ENCODE assay signal across 21 cellular contexts in the genomic region with DNA sequence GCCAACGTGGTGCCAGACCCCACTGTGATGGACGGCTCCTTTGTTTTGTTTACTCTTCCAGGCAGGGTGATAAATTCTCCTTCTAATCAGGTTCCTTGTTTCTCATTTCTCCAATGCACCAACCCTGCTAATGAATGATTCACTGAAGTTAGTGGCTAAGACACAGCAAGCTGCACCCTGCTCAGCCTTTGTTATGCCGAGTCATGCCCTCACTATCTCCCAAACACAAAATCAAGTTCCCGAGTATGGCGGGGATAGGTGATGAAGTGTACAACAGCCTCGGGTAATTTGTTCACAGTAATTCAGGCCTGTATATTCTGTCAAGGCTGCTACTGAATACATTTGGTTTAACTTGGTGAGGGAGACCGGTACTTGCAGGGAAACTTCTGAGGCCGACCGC.
DNase-seq lines count a peak whose midpoint lies in the region; ATAC-seq, FAIRE-seq and TF ChIP-seq lines count a peak whose summit lies in the region.
"Had no signal": no experiment of that assay in that cellular context is flagged by ENCODE, and none has a peak within 500 bp of the region (broad histone marks: within the 10 kb centered on the region; RNA-seq: fewer than 3 reads in every experiment).

No MANE protein-coding gene starts in this region.

- no TSS peak for BruUV-seq in K562 (replicated peaks; lab: Mats Ljungman, UMichigan)

- peak overlapping the region; percentile 59; the same call in 1 of the 2 replicates for H2AFZ ChIP-seq in GM23338
- H2AFZ ChIP-seq in K562 (ENCODE audit: low read depth, low read length), result peak overlapping the region; percentile 55; the same call in 1 of the 2 replicates

- H4K20me1 ChIP-seq in GM23338 (replicated peaks; ENCODE audit: insufficient read depth) (no peaks in the 10 kb centered on the region), K562 (replicated peaks; ENCODE audit: control insufficient read depth, insufficient read depth, low read length) (no peaks in the 10 kb centered on the region)

- H3K27me3 ChIP-seq in GM23338 (ENCODE audit: insufficient read depth) (no peaks in the 10 kb centered on the region), K562 (ENCODE audit: control insufficient read depth in 2 of 2, insufficient read depth in 2 of 2, low read length in 2 of 2) (no peaks in the 10 kb centered on the region; a peak in 1 of 5 replicates)
- H3K27me3 ChIP-seq: BE2C had no signal

- FAIRE-seq in K562 (lab: Jason Lieb, UNC), result peak; percentile 11
- FAIRE-seq: A204.1, D721Med, GM12892, GM18507 had no signal

- H3K9me1 ChIP-seq in K562 (ENCODE audit: control insufficient read depth, insufficient read depth, low read length), result no peaks in the 10 kb centered on the region

- H3K9ac ChIP-seq in K562 (ENCODE audit: insufficient read depth in 1 of 2, low read depth in 2 of 2, low read length in 2 of 2), result no peak overlapping the region

- TF ChIP-seq EP300 in K562 (IDR thresholded peaks at IDR 0.05; ENCODE audit: low read length), result no peak

- WGBS in K562 (ENCODE audit: insufficient coverage, low coverage, missing lambda C conversion rate), result 6% methylated on average over 9 of the region's 9 CpGs

- peaks cover 28% of the 10 kb centered on the region for H3K4me1 ChIP-seq in GM23338 (ENCODE audit: insufficient read depth)
- H3K4me1 ChIP-seq in K562 (replicated peaks in 1 of 2; ENCODE audit: control insufficient read depth in 2 of 2, insufficient read depth in 2 of 2, low read length in 2 of 2), result 0 out of 5 replicates have a peak, but pooled peaks cover 0 to 4% of the 10 kb centered on the region in 2 experiments
- H3K4me1 ChIP-seq: BE2C, HAP-1 had no signal

- DNase-seq in GM23338 (ENCODE audit: low spot score) (no peak), K562 (ENCODE audit: extremely low read depth in 1 of 4, low spot score in 3 of 4) (peak in 2 of 4 experiments; percentile 11 to 12), left kidney (ENCODE audit: low read depth, low spot score) (peak; percentile 7), pons (ENCODE audit: low spot score) (no peak)
- DNase-seq in stimulated activated CD4-positive, alpha-beta T cell treated with anti-CD3 and anti-CD28 coated beads, Interleukin-4, amount 100 ng/mL, for 1 hour, result no peak
- no peak for DNase-seq in stimulated activated CD4-positive, alpha-beta T cell treated with anti-CD3 and anti-CD28 coated beads, Interleukin-4, amount 100 ng/mL, for 4 hours
- DNase-seq: ACHN; BE2C; C1 segment of cervical spinal cord; CD4-positive, CD25-positive, alpha-beta regulatory T cell; CD8-positive, alpha-beta memory T cell; COR-L47; GDM1; GOT3 had no signal

- peaks cover 69% of the 10 kb centered on the region for H3K9me3 Mint-ChIP-seq in GM23338
- peaks cover 5% of the 10 kb centered on the region for H3K9me3 Mint-ChIP-seq in stimulated activated memory B cell treated with anti-CD40 and anti-IgM and Interleukin-4, amounts not matched to agents 10 μg/mL and 1 μg/mL and 100 μg/mL, for 72 hours

- no peaks in the 10 kb centered on the region for H3K9me3 ChIP-seq in K562 (replicated peaks; ENCODE audit: control insufficient read depth, insufficient read depth, low read depth, low read length)
- H3K9me3 ChIP-seq: BE2C, HAP-1 had no signal

- H3K27ac ChIP-seq in GM23338 (ENCODE audit: low read depth) (no peak overlapping the region), K562 (ENCODE audit: extremely low read depth, low read depth, low read length) (no peak overlapping the region)
- H3K27ac ChIP-seq: HL-60 had no signal

- H3K4me3 ChIP-seq in GM23338, result no peak overlapping the region
- no peak overlapping the region for H3K4me3 ChIP-seq in K562
- H3K4me3 ChIP-seq: HAP-1 had no signal

- CTCF ChIA-PET in K562 (lab: Yijun Ruan, JAX; ENCODE audit: low intra/inter-chr PET ratio), result no interaction called here

- peaks cover 2% of the 10 kb centered on the region; the same call in 1 of the 3 replicates for H3K36me3 Mint-ChIP-seq in GM23338 (ENCODE audit: low read depth)
- no peaks in the 10 kb centered on the region for H3K36me3 Mint-ChIP-seq in stimulated activated memory B cell treated with anti-CD40 and anti-IgM and Interleukin-4, amounts not matched to agents 10 μg/mL and 1 μg/mL and 100 μg/mL, for 72 hours
- H3K36me3 Mint-ChIP-seq: CD4-positive, CD25-positive, alpha-beta regulatory T cell had no signal

- peaks cover 2% of the 10 kb centered on the region for H3K27me3 Mint-ChIP-seq in GM23338 (ENCODE audit: insufficient read depth, low read depth, poor library complexity)
- no peaks in the 10 kb centered on the region for H3K27me3 Mint-ChIP-seq in stimulated activated memory B cell treated with anti-CD40 and anti-IgM and Interleukin-4, amounts not matched to agents 10 μg/mL and 1 μg/mL and 100 μg/mL, for 72 hours
- H3K27me3 Mint-ChIP-seq: CD4-positive, CD25-positive, alpha-beta regulatory T cell had no signal

- intact Hi-C loops in K562 (cut with micrococcal nuclease), result no loop called here

- POLR2A ChIA-PET in K562 (lab: Yijun Ruan, JAX), result interaction anchor here (1.0 kb wide), 1 partner anchor 9 kb away, joined by 3 read pairs; no protein-coding TSS in a partner anchor

- peaks cover 31% of the 10 kb centered on the region for H3K4me1 Mint-ChIP-seq in GM23338
- H3K4me1 Mint-ChIP-seq in stimulated activated memory B cell treated with anti-CD40 and anti-IgM and Interleukin-4, amounts not matched to agents 10 μg/mL and 1 μg/mL and 100 μg/mL, for 72 hours, result no peaks in the 10 kb centered on the region
- H3K4me1 Mint-ChIP-seq: CD4-positive, CD25-positive, alpha-beta regulatory T cell; CD8-positive, alpha-beta memory T cell had no signal

- no peaks in the 10 kb centered on the region for H3F3A ChIP-seq in GM23338 (replicated peaks; ENCODE audit: low read depth)

- TF ChIP-seq RAD21 in K562 (CRISPR knock-in tag; conservative IDR thresholded peaks at IDR 0.05 in 1 of 2, IDR thresholded peaks at IDR 0.05 in 1 of 2), result no peak

- in situ Hi-C loops in K562 (cut with MboI), result no loop called here

- no peaks in the 10 kb centered on the region for H3K9me2 ChIP-seq in GM23338 (ENCODE audit: insufficient read depth)

- H3K27ac Mint-ChIP-seq in GM23338, result no peak overlapping the region
- no peak overlapping the region for H3K27ac Mint-ChIP-seq in stimulated activated memory B cell treated with anti-CD40 and anti-IgM and Interleukin-4, amounts not matched to agents 10 μg/mL and 1 μg/mL and 100 μg/mL, for 72 hours
- H3K27ac Mint-ChIP-seq: CD4-positive, CD25-positive, alpha-beta regulatory T cell; CD8-positive, alpha-beta memory T cell had no signal

- ATAC-seq in GM23338 (no peak), K562 (peak; percentile 65)
- peak; percentile 31 for ATAC-seq in stimulated activated memory B cell treated with anti-CD40 and anti-IgM and Interleukin-4, amounts not matched to agents 10 μg/mL and 1 μg/mL and 100 μg/mL, for 72 hours

- H3K4me3 Mint-ChIP-seq in GM23338, result no peak overlapping the region
- H3K4me3 Mint-ChIP-seq in stimulated activated memory B cell treated with anti-CD40 and anti-IgM and Interleukin-4, amounts not matched to agents 10 μg/mL and 1 μg/mL and 100 μg/mL, for 72 hours, result no peak overlapping the region
- H3K4me3 Mint-ChIP-seq: CD4-positive, CD25-positive, alpha-beta regulatory T cell; CD8-positive, alpha-beta memory T cell had no signal

- TF ChIP-seq CTCF in GM23338 (conservative IDR thresholded peaks at IDR 0.05; ENCODE audit: low read depth in 2 of 2) (no peak), K562 (IDR thresholded peaks at IDR 0.05 in 2 of 3, conservative IDR thresholded peaks at IDR 0.05 in 1 of 3; ENCODE audit: insufficient read depth in 2 of 3, low read depth in 1 of 3, low read length in 3 of 3) (no peak)

- H3K79me2 ChIP-seq in GM23338 (replicated peaks; ENCODE audit: insufficient read depth) (no peaks in the 10 kb centered on the region), K562 (ENCODE audit: control insufficient read depth, insufficient read depth, low read length) (no peaks in the 10 kb centered on the region)

- H3K36me3 ChIP-seq in GM23338 (ENCODE audit: insufficient read depth) (no peaks in the 10 kb centered on the region), K562 (ENCODE audit: control insufficient read depth, insufficient read depth, low read length) (no peaks in the 10 kb centered on the region)
- H3K36me3 ChIP-seq: BE2C, HAP-1 had no signal

- TF ChIP-seq POLR2A in K562 (conservative IDR thresholded peaks at IDR 0.05), result no peak

- H3K4me2 ChIP-seq in GM23338, result no peak overlapping the region
- H3K4me2 ChIP-seq in K562 (ENCODE audit: insufficient read depth, low read length), result no peak overlapping the region; the same call in 1 of the 2 replicates

TF ChIP-seq in K562, 482 proteins besides CTCF, POLR2A, EP300 and RAD21 (continues in another document):
- TF ChIP-seq FOXK2 (conservative IDR thresholded peaks at IDR 0.05 in 1 of 2, IDR thresholded peaks at IDR 0.05 in 1 of 2; ENCODE audit: low read depth in 2 of 2) (no peak), NCOA6 (IDR thresholded peaks at IDR 0.05) (no peak), PHF21A (IDR thresholded peaks at IDR 0.05; ENCODE audit: borderline replicate concordance, low read depth) (no peak), SP1 (CRISPR knock-in tag; IDR thresholded peaks at IDR 0.05) (no peak), MAFG (tag; conservative IDR thresholded peaks at IDR 0.05) (peak; percentile 84), ETV5 (CRISPR knock-in tag; IDR thresholded peaks at IDR 0.05; ENCODE audit: low read depth) (no peak), HLTF (IDR thresholded peaks at IDR 0.05) (no peak)
- TF ChIP-seq, protein P1, sequence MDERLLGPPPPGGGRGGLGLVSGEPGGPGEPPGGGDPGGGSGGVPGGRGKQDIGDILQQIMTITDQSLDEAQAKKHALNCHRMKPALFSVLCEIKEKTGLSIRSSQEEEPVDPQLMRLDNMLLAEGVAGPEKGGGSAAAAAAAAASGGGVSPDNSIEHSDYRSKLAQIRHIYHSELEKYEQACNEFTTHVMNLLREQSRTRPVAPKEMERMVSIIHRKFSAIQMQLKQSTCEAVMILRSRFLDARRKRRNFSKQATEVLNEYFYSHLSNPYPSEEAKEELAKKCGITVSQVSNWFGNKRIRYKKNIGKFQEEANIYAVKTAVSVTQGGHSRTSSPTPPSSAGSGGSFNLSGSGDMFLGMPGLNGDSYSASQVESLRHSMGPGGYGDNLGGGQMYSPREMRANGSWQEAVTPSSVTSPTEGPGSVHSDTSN (CRISPR knock-in tag; IDR thresholded peaks at IDR 0.05; ENCODE audit: low read depth), result no peak
- TF ChIP-seq, protein P1 (tag; conservative IDR thresholded peaks at IDR 0.05; ENCODE audit: low read depth), result 0 out of 2 replicates have a peak, but pooled peaks have one; percentile 31
